Comparison of ENCODE assay signal across 9 cellular contexts in genomic region chr17:31319253-31319661, GRCh38. TPM values are rescaled to one million over a fixed set of nuclear protein-coding genes. Genes with fewer than 3 reads are reported as not detected.
DNase-seq lines count a peak whose midpoint lies in the region; ATAC-seq and TF ChIP-seq lines count a peak whose summit lies in the region.
"Had no signal": no experiment of that assay in that cellular context is flagged by ENCODE, and none has a peak within 500 bp of the region (broad histone marks: within the 10 kb centered on the region; RNA-seq: fewer than 3 reads in every experiment).

No MANE protein-coding gene starts in this region.

- peak; percentile 23 for DNase-seq in ACHN
- peak; percentile 61 for DNase-seq in SKM-1 (lab: John Stamatoyannopoulos, UW; ENCODE audit: unreplicated experiment)
- no peak for DNase-seq in midbrain (lab: John Stamatoyannopoulos, UW)
- DNase-seq in AG08396 (ENCODE audit: low spot score), result no peak
- no peak for DNase-seq in left colon
- DNase-seq: stimulated activated CD4-positive, alpha-beta T cell treated with anti-CD3 and anti-CD28 coated beads, Interleukin-4, amount 100 ng/mL, for 4 hours had no signal

- in situ Hi-C loops in ACHN (cut with HindIII; ENCODE audit: low pct_ligation_motif_present, low pct_unique_long_range_greater_than_20kb, low sequenced_read_pairs), result no loop called here

- no peaks in the 10 kb centered on the region for H3K27me3 ChIP-seq in layer of hippocampus (ENCODE audit: control insufficient read depth, insufficient read depth, low read length)

- peak; percentile 8 for TF ChIP-seq POLR2A in GM19099 (IDR thresholded peaks at IDR 0.05; ENCODE audit: extremely low read depth, insufficient read length, low read depth)

- intact Hi-C loops in left colon (cut with DNase I, micrococcal nuclease), result no loop called here

- ATAC-seq in left colon (no peak), HG03460 (IDR thresholded peaks at IDR 0.05; ENCODE audit: unreplicated experiment) (no peak)

- H3K27ac ChIP-seq in layer of hippocampus (ENCODE audit: low read depth, low read length), result peak overlapping the region; percentile 79

RNA-seq across cellular contexts. Expression of gene EVI2A, which starts 2.2 kb away (rescaled TPM):
- 1 to 10 TPM in 1 of 2 donors, under 1 TPM in 1; 0.98 to 3.4 TPM for total RNA-seq in left colon

RNA-seq across cellular contexts. Expression of gene EVI2B, which starts 5.4 kb away (rescaled TPM):
- total RNA-seq in left colon, result 1 to 10 TPM; 3.7 to 8.7 TPM

RNA-seq across cellular contexts. Expression of gene OMG, which starts 22.2 kb away (rescaled TPM):
- total RNA-seq in left colon, result under 1 TPM in 1 of 2 donors, not detected in 1; 0.50 TPM

Comparison
In these comparisons a context has a peak if more than half of its experiments do, and no peak if none do; other contexts are left out.
1. DNase-seq: peak in ACHN (single experiment) and SKM-1 (single experiment); none in midbrain (single experiment), AG08396 (single experiment) and left colon (0 of 2).